8 cellular contexts compared by ENCODE assay signal in genomic region chr2:219294356-219295351, GRCh38. TPM values are rescaled to one million over a fixed set of nuclear protein-coding genes. Genes with fewer than 3 reads are reported as not detected.
DNase-seq lines count a peak whose midpoint lies in the region; ATAC-seq and TF ChIP-seq lines count a peak whose summit lies in the region.

No MANE protein-coding gene starts in this region.

- 0 out of 2 replicates have a peak, but pooled peaks cover 4% of the 10 kb centered on the region for H3K27me3 ChIP-seq in Karpas-422 (ENCODE audit: low read length)
- no peaks in the 10 kb centered on the region for H3K27me3 ChIP-seq in SK-N-SH (ENCODE audit: insufficient read depth)

- ATAC-seq in GM21786 (IDR thresholded peaks at IDR 0.05; ENCODE audit: unreplicated experiment), result peak; percentile 86
- peak; percentile 87 to 88 for ATAC-seq in activated naive CD4-positive, alpha-beta T cell treated with anti-CD3 and anti-CD28 coated beads, Interleukin-2, amount 50 U/mL, for 72 hours

- 53% methylated on average over 33 of the region's 67 CpGs for WGBS in SK-N-SH (ENCODE audit: low lambda C conversion rate)

- H3K27ac ChIP-seq in Karpas-422 (ENCODE audit: low read length) (no peak overlapping the region), SK-N-SH (ENCODE audit: low read depth in 2 of 2, low read length in 1 of 2) (peak overlapping the region in 1 of 2 experiments; percentile 18; a peak in 1 of 4 replicates)

- no peaks in the 10 kb centered on the region for H3K9me2 ChIP-seq in Karpas-422 (replicated peaks; ENCODE audit: insufficient read depth, low read length)
- H3K9me2 ChIP-seq in SK-N-SH, result no peaks in the 10 kb centered on the region

- peak; percentile 98 for DNase-seq in ELF-1 (ENCODE audit: low read depth, low spot score)
- DNase-seq in Karpas-422, result peak; percentile 96
- DNase-seq in SK-N-SH, result peak; percentile 100
- DNase-seq in activated naive CD4-positive, alpha-beta T cell treated with anti-CD3 and anti-CD28 coated beads, Interleukin-2, amount 50 U/mL, for 72 hours (ENCODE audit: low spot score in 2 of 2), result peak; percentile 90 to 95
- DNase-seq in cardiac septum (ENCODE audit: low spot score), result peak; percentile 97
- peak; percentile 78 for DNase-seq in pons (ENCODE audit: low spot score)
- DNase-seq in type B pancreatic cell (ENCODE audit: extremely low spot score, unreplicated experiment), result peak; percentile 90

- intact Hi-C loops in cardiac septum (cut with DNase I), result loop anchor here (1.0 to 5.0 kb wide), 5 partner anchors 17 to 134 kb away; partner anchors contain the start of genes ANKZF1, ATG9A, CNPPD1 and GLB1L

- H3K9me3 ChIP-seq in Karpas-422 (ENCODE audit: low read length) (no peaks in the 10 kb centered on the region), SK-N-SH (no peaks in the 10 kb centered on the region)

- peak; percentile 72 for TF ChIP-seq RAD21 in SK-N-SH (IDR thresholded peaks at IDR 0.05; ENCODE audit: low read length)

- H3K4me2 ChIP-seq in Karpas-422 (ENCODE audit: low read depth, low read length, poor library complexity, severe bottlenecking), result peak overlapping the region; percentile 87
- H3K4me2 ChIP-seq in SK-N-SH, result peak overlapping the region; percentile 49; the same call in 1 of the 2 replicates

- no peaks in the 10 kb centered on the region for H3K9me3 Mint-ChIP-seq in activated naive CD4-positive, alpha-beta T cell treated with anti-CD3 and anti-CD28 coated beads, Interleukin-2, amount 50 U/mL, for 72 hours
- H3K9me3 Mint-ChIP-seq in type B pancreatic cell, result no peaks in the 10 kb centered on the region

- peaks cover 6% of the 10 kb centered on the region for H3F3A ChIP-seq in SK-N-SH (replicated peaks; ENCODE audit: insufficient read depth)

- H3K4me1 Mint-ChIP-seq in type B pancreatic cell (ENCODE audit: unreplicated experiment), result no peaks in the 10 kb centered on the region

- H3K9ac ChIP-seq in Karpas-422 (ENCODE audit: low read length) (peak overlapping the region; percentile 73), SK-N-SH (no peak overlapping the region; the same call in 1 of the 2 replicates)

- H3K4me1 ChIP-seq in Karpas-422 (ENCODE audit: low read length) (peaks cover 16% of the 10 kb centered on the region), SK-N-SH (ENCODE audit: control insufficient read depth in 1 of 2, insufficient read depth in 2 of 2, low read depth in 1 of 2, low read length in 1 of 2) (peaks cover under 1 to 8% of the 10 kb centered on the region in 2 experiments; a peak in 1 of 4 replicates)

- CTCF ChIA-PET in SK-N-SH (lab: Yijun Ruan, JAX), result interaction anchor here (0.6 to 9.0 kb wide), 88 partner anchors 10 to 722 kb away, joined by 3 to 312 read pairs (median 4); partner anchors contain the start of genes ABCB6, ANKZF1, ATG9A and CFAP65

- peak overlapping the region; percentile 83 for H3K4me3 Mint-ChIP-seq in type B pancreatic cell

- no peak for TF ChIP-seq EP300 in SK-N-SH (IDR thresholded peaks at IDR 0.05; ENCODE audit: borderline replicate concordance in 1 of 2, low read depth in 1 of 2, low read length in 1 of 2)

- peak; percentile 84 for TF ChIP-seq CTCF in SK-N-SH (IDR thresholded peaks at IDR 0.05)
- peak; percentile 99 for TF ChIP-seq CTCF in type B pancreatic cell (conservative IDR thresholded peaks at IDR 0.05)

- no peaks in the 10 kb centered on the region for H3K36me3 Mint-ChIP-seq in activated naive CD4-positive, alpha-beta T cell treated with anti-CD3 and anti-CD28 coated beads, Interleukin-2, amount 50 U/mL, for 72 hours
- H3K36me3 Mint-ChIP-seq in type B pancreatic cell, result no peaks in the 10 kb centered on the region

- no peaks in the 10 kb centered on the region for H3K36me3 ChIP-seq in Karpas-422 (ENCODE audit: insufficient read depth, low read length)
- no peaks in the 10 kb centered on the region for H3K36me3 ChIP-seq in SK-N-SH (replicated peaks in 1 of 2; ENCODE audit: control insufficient read depth in 1 of 2, insufficient read depth in 2 of 2, low read length in 1 of 2)

- POLR2A ChIA-PET in SK-N-SH (lab: Yijun Ruan, JAX), result interaction anchor here (1.0 to 1.7 kb wide), 9 partner anchors 8 to 123 kb away, joined by 3 to 7 read pairs (median 4); partner anchors contain the start of genes ABCB6, CNPPD1, DNAJB2 and GLB1L

- peak overlapping the region; percentile 88 for H2AFZ ChIP-seq in Karpas-422 (ENCODE audit: low read length)
- peak overlapping the region; percentile 56; the same call in 1 of the 2 replicates for H2AFZ ChIP-seq in SK-N-SH (ENCODE audit: low read depth)

- H3K4me3 ChIP-seq in Karpas-422 (ENCODE audit: low read length), result peak overlapping the region; percentile 64
- H3K4me3 ChIP-seq in SK-N-SH (ENCODE audit: low read depth in 2 of 2, low read length in 1 of 2), result peak overlapping the region; percentile 37 to 51; a peak in 3 of 4 replicates

- H4K20me1 ChIP-seq in Karpas-422 (ENCODE audit: insufficient read depth, low read depth, low read length), result no peaks in the 10 kb centered on the region
- no peaks in the 10 kb centered on the region for H4K20me1 ChIP-seq in SK-N-SH (ENCODE audit: insufficient read depth)

- H3K27ac Mint-ChIP-seq in activated naive CD4-positive, alpha-beta T cell treated with anti-CD3 and anti-CD28 coated beads, Interleukin-2, amount 50 U/mL, for 72 hours, result peak overlapping the region; percentile 36 to 85
- H3K27ac Mint-ChIP-seq in type B pancreatic cell, result peak overlapping the region; percentile 55

- peaks cover 48% of the 10 kb centered on the region for H3K27me3 Mint-ChIP-seq in type B pancreatic cell

- H3K79me2 ChIP-seq in Karpas-422 (ENCODE audit: low read length), result no peaks in the 10 kb centered on the region
- no peaks in the 10 kb centered on the region for H3K79me2 ChIP-seq in SK-N-SH (ENCODE audit: insufficient read depth)

TF ChIP-seq in SK-N-SH, 30 proteins besides CTCF, POLR2A, EP300 and RAD21 (continues in another document):
- TF ChIP-seq NFIC (IDR thresholded peaks at IDR 0.05; ENCODE audit: borderline replicate concordance), result no peak
- TF ChIP-seq SMC3 (IDR thresholded peaks at IDR 0.05; ENCODE audit: low read depth, low read length), result peak; percentile 93
- no peak for TF ChIP-seq TEAD4 (IDR thresholded peaks at IDR 0.05; ENCODE audit: borderline replicate concordance, insufficient read depth)
- TF ChIP-seq GATA2 (CRISPR knock-in tag; IDR thresholded peaks at IDR 0.05), result no peak
- TF ChIP-seq PBX3 (IDR thresholded peaks at IDR 0.05), result no peak
- no peak for TF ChIP-seq JUND (IDR thresholded peaks at IDR 0.05)
- no peak for TF ChIP-seq FOXM1 (IDR thresholded peaks at IDR 0.05; ENCODE audit: low read depth)
- TF ChIP-seq POLR2AphosphoS5 (IDR thresholded peaks at IDR 0.05; ENCODE audit: low read depth, low read length), result no peak

RNA-seq across cellular contexts. Expression of gene PTPRN, which starts 14.5 kb away (rescaled TPM):
- not detected in 2 replicates for total RNA-seq in Karpas-422 (2014; rRNA removed; shearing (Covaris generic); ENCODE audit: low replicate concordance)
- polyA plus RNA-seq in SK-N-SH (2012; rRNA removed), result 7.4 and 9.5 TPM in 2 replicates
- 3.9 and 6.3 TPM in 2 replicates for polyA plus RNA-seq in SK-N-SH (2012; cell fraction: cytosol; rRNA removed)
- 12.9 and 14.4 TPM in 2 replicates for polyA plus RNA-seq in SK-N-SH (2012; cell fraction: nucleus; rRNA removed)
- total RNA-seq in activated naive CD4-positive, alpha-beta T cell treated with anti-CD3 and anti-CD28 coated beads, Interleukin-2, amount 50 U/mL, for 72 hours, result 1 to 10 TPM in 1 of 2 donors, under 1 TPM in 1; 0.09 to 3.1 TPM
- total RNA-seq in cardiac septum (0.97 TPM), type B pancreatic cell (ENCODE audit: low replicate concordance) (17.5 and 35.6 TPM in 2 replicates)

RNA-seq across cellular contexts. Expression of gene DNAJB2, which starts 15.5 kb away (rescaled TPM):
- 30.9 and 55.8 TPM in 2 replicates for total RNA-seq in Karpas-422 (2014; rRNA removed; shearing (Covaris generic); ENCODE audit: low replicate concordance)
- polyA plus RNA-seq in SK-N-SH (2012; rRNA removed), result 37.2 and 39.9 TPM in 2 replicates
- 20.7 and 26.2 TPM in 2 replicates for polyA plus RNA-seq in SK-N-SH (2012; cell fraction: cytosol; rRNA removed)
- 78.9 and 81.0 TPM in 2 replicates for polyA plus RNA-seq in SK-N-SH (2012; cell fraction: nucleus; rRNA removed)
- 10 to 100 TPM; 59.7 to 67.2 TPM for total RNA-seq in activated naive CD4-positive, alpha-beta T cell treated with anti-CD3 and anti-CD28 coated beads, Interleukin-2, amount 50 U/mL, for 72 hours
- total RNA-seq in cardiac septum (78.0 TPM), type B pancreatic cell (ENCODE audit: low replicate concordance) (68.5 and 109 TPM in 2 replicates)

RNA-seq across cellular contexts. Expression of gene RESP18, which starts 37.9 kb away (rescaled TPM):
- total RNA-seq in Karpas-422 (2014; rRNA removed; shearing (Covaris generic); ENCODE audit: low replicate concordance), result not detected in 2 replicates
- not detected in 2 replicates for polyA plus RNA-seq in SK-N-SH (2012; rRNA removed)
- polyA plus RNA-seq in SK-N-SH (2012; cell fraction: cytosol; rRNA removed), result not detected in 2 replicates
- not detected in 2 replicates for polyA plus RNA-seq in SK-N-SH (2012; cell fraction: nucleus; rRNA removed)
- not detected for total RNA-seq in activated naive CD4-positive, alpha-beta T cell treated with anti-CD3 and anti-CD28 coated beads, Interleukin-2, amount 50 U/mL, for 72 hours
- total RNA-seq in cardiac septum, result not detected
- not detected in 2 replicates for total RNA-seq in type B pancreatic cell (ENCODE audit: low replicate concordance)

RNA-seq across cellular contexts. Expression of gene TUBA4A, which starts 40.9 kb away (rescaled TPM):
- total RNA-seq in Karpas-422 (2014; rRNA removed; shearing (Covaris generic); ENCODE audit: low replicate concordance), result 32.6 and 61.8 TPM in 2 replicates
- 4.8 and 6.2 TPM in 2 replicates for polyA plus RNA-seq in SK-N-SH (2012; rRNA removed)
- 1.9 and 3.1 TPM in 2 replicates for polyA plus RNA-seq in SK-N-SH (2012; cell fraction: cytosol; rRNA removed)
- 11.1 and 21.1 TPM in 2 replicates for polyA plus RNA-seq in SK-N-SH (2012; cell fraction: nucleus; rRNA removed)
- total RNA-seq in activated naive CD4-positive, alpha-beta T cell treated with anti-CD3 and anti-CD28 coated beads, Interleukin-2, amount 50 U/mL, for 72 hours, result 100 to 1,000 TPM; 240 to 410 TPM
- total RNA-seq in cardiac septum (164 TPM), type B pancreatic cell (ENCODE audit: low replicate concordance) (25.4 and 81.1 TPM in 2 replicates)

RNA-seq across cellular contexts. Expression of gene TUBA4B, which starts 41.6 kb away (rescaled TPM):
- total RNA-seq in Karpas-422 (2014; rRNA removed; shearing (Covaris generic); ENCODE audit: low replicate concordance), result not detected in 2 replicates
- 0.03 TPM in 1 of 2 replicates, not detected in the other for polyA plus RNA-seq in SK-N-SH (2012; rRNA removed)
- polyA plus RNA-seq in SK-N-SH (2012; cell fraction: cytosol; rRNA removed), result not detected in 2 replicates
- not detected in 2 replicates for polyA plus RNA-seq in SK-N-SH (2012; cell fraction: nucleus; rRNA removed)
- total RNA-seq in activated naive CD4-positive, alpha-beta T cell treated with anti-CD3 and anti-CD28 coated beads, Interleukin-2, amount 50 U/mL, for 72 hours, result not detected
- total RNA-seq in cardiac septum, result not detected
- total RNA-seq in type B pancreatic cell (ENCODE audit: low replicate concordance), result not detected in 2 replicates
